Comparison of ENCODE assay signal across 7 cellular contexts in the genomic region with DNA sequence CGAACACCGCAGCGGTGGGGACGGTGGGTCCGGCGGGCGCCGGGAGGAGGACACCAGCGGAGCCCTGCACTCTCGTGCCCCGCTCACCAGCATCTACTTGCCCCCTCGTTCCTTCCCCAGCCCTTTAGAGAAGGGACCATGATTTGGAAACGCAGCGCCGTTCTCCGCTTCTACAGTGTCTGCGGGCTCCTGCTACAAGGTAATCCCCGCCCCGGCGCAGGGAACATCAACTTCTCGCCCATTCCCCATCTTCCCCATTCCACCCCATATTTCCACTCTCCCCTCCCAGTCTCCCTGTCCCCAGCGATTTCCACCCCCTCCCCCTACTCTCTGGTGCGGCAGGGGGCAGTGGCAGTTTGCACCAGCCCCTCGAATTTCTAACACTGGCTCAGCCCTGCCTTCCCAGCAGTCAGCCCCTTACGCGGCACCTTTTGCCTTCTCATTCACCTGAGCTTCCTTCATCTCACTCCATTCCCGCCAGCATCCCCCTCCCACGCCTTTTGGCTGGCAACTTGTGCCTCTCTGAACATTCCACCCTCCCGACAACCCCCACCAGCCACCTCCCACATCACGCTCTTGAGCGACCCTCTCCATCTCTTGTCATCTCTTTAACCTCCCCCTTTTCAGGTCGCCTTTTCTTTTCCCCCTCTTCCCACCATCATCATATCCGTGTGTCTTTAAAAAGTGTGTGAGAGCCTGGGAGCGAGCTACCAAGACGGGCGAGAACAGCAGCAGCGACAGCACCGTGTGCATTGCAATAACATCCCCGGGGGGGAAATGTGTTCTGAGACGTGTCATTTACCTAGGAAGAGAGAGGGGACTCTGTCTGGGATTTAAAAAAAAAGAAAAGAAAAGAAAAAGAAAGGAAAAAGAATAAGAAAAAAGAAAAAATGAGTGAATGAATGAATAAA. TPM values are rescaled to one million over a fixed set of nuclear protein-coding genes. Genes with fewer than 3 reads are reported as not detected.
DNase-seq lines count a peak whose midpoint lies in the region; ATAC-seq and TF ChIP-seq lines count a peak whose summit lies in the region.

No MANE protein-coding gene starts in this region.

- in situ Hi-C loops in gastrocnemius medialis (cut with MboI; ENCODE audit: low sequenced_read_pairs in 4 of 4): no loop called here

- H3K9me3 ChIP-seq in HEK293 (ENCODE audit: control insufficient read depth, insufficient read depth, low read depth, low read length) (no peaks in the 10 kb centered on the region), SK-N-SH (no peaks in the 10 kb centered on the region), gastrocnemius medialis (no peaks in the 10 kb centered on the region)

- no peaks in the 10 kb centered on the region for H3K9me2 ChIP-seq in SK-N-SH

- H3F3A ChIP-seq in SK-N-SH (replicated peaks; ENCODE audit: insufficient read depth): no peaks in the 10 kb centered on the region

- H3K4me1 ChIP-seq in HEK293 (ENCODE audit: control insufficient read depth, insufficient read depth, low read length) (no peaks in the 10 kb centered on the region), SK-N-SH (ENCODE audit: control insufficient read depth in 1 of 2, insufficient read depth in 2 of 2, low read depth in 1 of 2, low read length in 1 of 2) (peaks cover 0 to 4% of the 10 kb centered on the region in 2 experiments; a peak in 2 of 4 replicates), gastrocnemius medialis (peaks cover 12 to 27% of the 10 kb centered on the region in 2 donors)

- peak overlapping the region; percentile 98 for H2AFZ ChIP-seq in SK-N-SH (ENCODE audit: low read depth)

- H3K36me3 Mint-ChIP-seq in glutamatergic neuron (ENCODE audit: unreplicated experiment): no peaks in the 10 kb centered on the region

- H3K9ac ChIP-seq in SK-N-SH: no peak overlapping the region

- H3K9me3 Mint-ChIP-seq in glutamatergic neuron (ENCODE audit: unreplicated experiment): peaks cover 8% of the 10 kb centered on the region

- TF ChIP-seq CTCF in HEK293 (tag by site-specific recombination; IDR thresholded peaks at IDR 0.05) (no peak), SK-N-SH (IDR thresholded peaks at IDR 0.05) (no peak), glutamatergic neuron (IDR thresholded peaks at IDR 0.05; ENCODE audit: partially characterized antibody, unreplicated experiment) (no peak), gastrocnemius medialis (IDR thresholded peaks at IDR 0.05 in 4 of 5, conservative IDR thresholded peaks at IDR 0.05 in 1 of 5) (no peak)

- H3K4me3 Mint-ChIP-seq in glutamatergic neuron (ENCODE audit: unreplicated experiment): peak overlapping the region; percentile 95

- H3K27ac Mint-ChIP-seq in glutamatergic neuron (ENCODE audit: unreplicated experiment): peak overlapping the region; percentile 65

- H4K20me1 ChIP-seq in SK-N-SH (ENCODE audit: insufficient read depth): no peaks in the 10 kb centered on the region

- ATAC-seq in gastrocnemius medialis: peak in 1 of 2 donors; percentile 2
- no peak for ATAC-seq in HG03039 (IDR thresholded peaks at IDR 0.05; ENCODE audit: unreplicated experiment)
- ATAC-seq in GM21367 (IDR thresholded peaks at IDR 0.05; ENCODE audit: unreplicated experiment): no peak

- no peak overlapping the region for H3K27ac ChIP-seq in HEK293 (ENCODE audit: extremely low read depth, low read depth, low read length)
- peak overlapping the region in 1 of 2 experiments; percentile 3; a peak in 1 of 4 replicates for H3K27ac ChIP-seq in SK-N-SH (ENCODE audit: low read depth in 2 of 2, low read length in 1 of 2)
- H3K27ac ChIP-seq in gastrocnemius medialis: peak overlapping the region; percentile 68 to 84 (median 80)

- H3K27me3 Mint-ChIP-seq in glutamatergic neuron (ENCODE audit: unreplicated experiment): peaks cover 8% of the 10 kb centered on the region

- no peak for TF ChIP-seq POLR2A in gastrocnemius medialis (IDR thresholded peaks at IDR 0.05)

- TF ChIP-seq RAD21 in SK-N-SH (IDR thresholded peaks at IDR 0.05; ENCODE audit: low read length): no peak

- peak; percentile 71 for DNase-seq in SK-N-SH
- DNase-seq in glutamatergic neuron: peak; percentile 66
- DNase-seq in gastrocnemius medialis: no peak
- no peak for DNase-seq in DMS79 (lab: John Stamatoyannopoulos, UW)

- peaks cover 27% of the 10 kb centered on the region for H3K4me1 Mint-ChIP-seq in glutamatergic neuron (ENCODE audit: low read depth, unreplicated experiment)

- POLR2A ChIA-PET in HEK293 (lab: Yijun Ruan, JAX) (no interaction called here), SK-N-SH (lab: Yijun Ruan, JAX) (interaction anchor here (1.5 kb wide), 1 partner anchor 545 kb away, joined by 3 read pairs; no protein-coding TSS in a partner anchor)

- no peak for TF ChIP-seq EP300 in SK-N-SH (IDR thresholded peaks at IDR 0.05; ENCODE audit: borderline replicate concordance in 1 of 2, low read depth in 1 of 2, low read length in 1 of 2)

- H3K79me2 ChIP-seq in SK-N-SH (ENCODE audit: insufficient read depth): no peaks in the 10 kb centered on the region

- CTCF ChIA-PET in HEK293 (lab: Yijun Ruan, JAX) (interaction anchor here (0.6 kb wide), 1 partner anchor 540 kb away, joined by 4 read pairs; no protein-coding TSS in a partner anchor), SK-N-SH (lab: Yijun Ruan, JAX) (interaction anchor here (0.7 to 1.4 kb wide), 2 partner anchors 10 to 422 kb away, joined by 3 to 4 read pairs; no protein-coding TSS in a partner anchor)

- H3K4me3 ChIP-seq in HEK293 (ENCODE audit: low read depth, low read length): peak overlapping the region; percentile 65
- peak overlapping the region; percentile 63 to 72 for H3K4me3 ChIP-seq in SK-N-SH (ENCODE audit: low read depth in 2 of 2, low read length in 1 of 2)
- peak overlapping the region; percentile 68 to 93 (median 80) for H3K4me3 ChIP-seq in gastrocnemius medialis

- H3K36me3 ChIP-seq in HEK293 (ENCODE audit: control insufficient read depth in 2 of 2, insufficient read depth in 1 of 2, low read length in 2 of 2) (no peaks in the 10 kb centered on the region), SK-N-SH (replicated peaks in 1 of 2; ENCODE audit: control insufficient read depth in 1 of 2, insufficient read depth in 2 of 2, low read length in 1 of 2) (no peaks in the 10 kb centered on the region), gastrocnemius medialis (no peaks in the 10 kb centered on the region)

- intact Hi-C loops in gastrocnemius medialis (cut with DNase I; ENCODE audit: low total_unique reads): no loop called here

- H3K4me2 ChIP-seq in SK-N-SH: peak overlapping the region; percentile 97

- H3K27me3 ChIP-seq in SK-N-SH (ENCODE audit: insufficient read depth): peaks cover 29% of the 10 kb centered on the region
- H3K27me3 ChIP-seq in gastrocnemius medialis: peaks cover 0 to 20% (median 8%) of the 10 kb centered on the region in 3 donors

- WGBS in SK-N-SH (ENCODE audit: low lambda C conversion rate): 3% methylated on average over 37 of the region's 40 CpGs

TF ChIP-seq in HEK293, 187 proteins besides CTCF, POLR2A, EP300 and RAD21 (continues in another document):
- no peak for TF ChIP-seq ZNF391 (tag by site-specific recombination; IDR thresholded peaks at IDR 0.05; ENCODE audit: borderline replicate concordance, low read depth)
- TF ChIP-seq, protein P1, sequence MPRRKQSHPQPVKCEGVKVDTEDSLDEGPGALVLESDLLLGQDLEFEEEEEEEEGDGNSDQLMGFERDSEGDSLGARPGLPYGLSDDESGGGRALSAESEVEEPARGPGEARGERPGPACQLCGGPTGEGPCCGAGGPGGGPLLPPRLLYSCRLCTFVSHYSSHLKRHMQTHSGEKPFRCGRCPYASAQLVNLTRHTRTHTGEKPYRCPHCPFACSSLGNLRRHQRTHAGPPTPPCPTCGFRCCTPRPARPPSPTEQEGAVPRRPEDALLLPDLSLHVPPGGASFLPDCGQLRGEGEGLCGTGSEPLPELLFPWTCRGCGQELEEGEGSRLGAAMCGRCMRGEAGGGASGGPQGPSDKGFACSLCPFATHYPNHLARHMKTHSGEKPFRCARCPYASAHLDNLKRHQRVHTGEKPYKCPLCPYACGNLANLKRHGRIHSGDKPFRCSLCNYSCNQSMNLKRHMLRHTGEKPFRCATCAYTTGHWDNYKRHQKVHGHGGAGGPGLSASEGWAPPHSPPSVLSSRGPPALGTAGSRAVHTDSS (tag by site-specific recombination; IDR thresholded peaks at IDR 0.05): no peak
- peak; percentile 44 for TF ChIP-seq ZFHX2 (tag by site-specific recombination; conservative IDR thresholded peaks at IDR 0.05)
- TF ChIP-seq ZNF2 (tag by site-specific recombination; IDR thresholded peaks at IDR 0.05): no peak
- TF ChIP-seq ZNF366 (tag by site-specific recombination; conservative IDR thresholded peaks at IDR 0.05): no peak

TF ChIP-seq in SK-N-SH, 30 proteins besides CTCF, POLR2A, EP300 and RAD21 (continues in another document):
- TF ChIP-seq RFX5 (IDR thresholded peaks at IDR 0.05; ENCODE audit: low read length): no peak
- TF ChIP-seq YY1 (IDR thresholded peaks at IDR 0.05; ENCODE audit: low read depth): no peak
- no peak for TF ChIP-seq CHD2 (IDR thresholded peaks at IDR 0.05; ENCODE audit: low read length, partially characterized antibody)
- TF ChIP-seq MXI1 (IDR thresholded peaks at IDR 0.05; ENCODE audit: low read depth, low read length): no peak; the same call in 1 of the 2 replicates
- TF ChIP-seq, protein P2, sequence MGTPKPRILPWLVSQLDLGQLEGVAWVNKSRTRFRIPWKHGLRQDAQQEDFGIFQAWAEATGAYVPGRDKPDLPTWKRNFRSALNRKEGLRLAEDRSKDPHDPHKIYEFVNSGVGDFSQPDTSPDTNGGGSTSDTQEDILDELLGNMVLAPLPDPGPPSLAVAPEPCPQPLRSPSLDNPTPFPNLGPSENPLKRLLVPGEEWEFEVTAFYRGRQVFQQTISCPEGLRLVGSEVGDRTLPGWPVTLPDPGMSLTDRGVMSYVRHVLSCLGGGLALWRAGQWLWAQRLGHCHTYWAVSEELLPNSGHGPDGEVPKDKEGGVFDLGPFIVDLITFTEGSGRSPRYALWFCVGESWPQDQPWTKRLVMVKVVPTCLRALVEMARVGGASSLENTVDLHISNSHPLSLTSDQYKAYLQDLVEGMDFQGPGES (IDR thresholded peaks at IDR 0.05; ENCODE audit: low read depth, low read length): no peak
- no peak for TF ChIP-seq TAF1 (IDR thresholded peaks at IDR 0.05; ENCODE audit: borderline replicate concordance, low read depth, low read length)
- TF ChIP-seq GABPA (IDR thresholded peaks at IDR 0.05; ENCODE audit: low read depth): no peak

RNA-seq across cellular contexts. Expression of a gene that starts 0.9 kb away (rescaled TPM):
- polyA plus RNA-seq in SK-N-SH (2012; rRNA removed): 0.46 and 0.60 TPM in 2 replicates
- polyA plus RNA-seq in SK-N-SH (2012; cell fraction: cytosol; rRNA removed): 0.54 and 0.67 TPM in 2 replicates
- 0.77 and 1.5 TPM in 2 replicates for polyA plus RNA-seq in SK-N-SH (2012; cell fraction: nucleus; rRNA removed)
- total RNA-seq in glutamatergic neuron (ENCODE audit: unreplicated experiment): 233 TPM
- total RNA-seq in gastrocnemius medialis: 1 to 10 TPM; 2.7 to 9.0 (median 6.0) TPM

Comparison
In these comparisons a context has a peak if more than half of its experiments do, and no peak if none do; other contexts are left out.
1. DNase-seq: peak in SK-N-SH (single experiment) and glutamatergic neuron (single experiment); none in gastrocnemius medialis (0 of 2) and DMS79 (single experiment).
2. RNA of a gene that starts 0.9 kb away (total RNA-seq): 233 TPM in glutamatergic neuron (single experiment); 2.7 to 9.0 TPM in gastrocnemius medialis; every median in the first group is over 10 times any median in the second.
3. Peak in every context shown above with its lines, with median percentiles within 50 percentile points of each other: H3K4me3 ChIP-seq.